ENCODE assay signal across 1 cellular context in genomic region chr1:205449750-205450443, GRCh38.
TF ChIP-seq lines count a peak whose summit lies in the region.

No MANE protein-coding gene starts in this region.

TF ChIP-seq in GM12878, 131 proteins besides CTCF, POLR2A, EP300 and RAD21:
- TF ChIP-seq TBL1XR1 (IDR thresholded peaks at IDR 0.05; ENCODE audit: low read depth, low read length) (no peak), IKZF1 (conservative IDR thresholded peaks at IDR 0.05) (peak; percentile 19; the same call in 1 of the 2 replicates), SKIL (IDR thresholded peaks at IDR 0.05; ENCODE audit: low read depth, poor library complexity, severe bottlenecking) (no peak), NBN (IDR thresholded peaks at IDR 0.05) (0 out of 2 replicates have a peak, but pooled peaks have one; percentile 35)
